Comparison of ENCODE assay signal across 8 cellular contexts in genomic region chr16:84738255-84739038, GRCh38. TPM values are rescaled to one million over a fixed set of nuclear protein-coding genes. Genes with fewer than 3 reads are reported as not detected.
DNase-seq lines count a peak whose midpoint lies in the region; ATAC-seq and TF ChIP-seq lines count a peak whose summit lies in the region.

No MANE protein-coding gene starts in this region.

- POLR2A ChIA-PET in activated CD8-positive, alpha-beta T cell treated with anti-CD3 and anti-CD28 coated beads for 36 hours (lab: Charles Lee): interaction anchor here (0.7 to 0.8 kb wide), 2 partner anchors 14 to 38 kb away, joined by 4 read pairs; no protein-coding TSS in a partner anchor

- H2AFZ ChIP-seq in ACC112 (ENCODE audit: low read length, unreplicated experiment): no peak overlapping the region

- no peak overlapping the region for H3K4me3 Mint-ChIP-seq in activated CD8-positive, alpha-beta T cell treated with anti-CD3 and anti-CD28 coated beads for 36 hours

- peaks cover 40% of the 10 kb centered on the region for H3K36me3 Mint-ChIP-seq in activated CD8-positive, alpha-beta T cell treated with anti-CD3 and anti-CD28 coated beads for 36 hours (ENCODE audit: low read depth)

- intact Hi-C loops in activated CD8-positive, alpha-beta T cell treated with anti-CD3 and anti-CD28 coated beads for 36 hours (cut with micrococcal nuclease): no loop called here

- 0 out of 2 replicates have a peak overlapping the region, but pooled peaks have one; percentile 11 for H3K27ac ChIP-seq in ACC112 (ENCODE audit: low read depth, low read length)

- peak; percentile 88 for TF ChIP-seq CTCF in GM13977 (IDR thresholded peaks at IDR 0.05; ENCODE audit: extremely low read depth, insufficient read depth, missing control alignments)
- peak; percentile 94 for TF ChIP-seq CTCF in activated CD8-positive, alpha-beta T cell treated with anti-CD3 and anti-CD28 coated beads for 36 hours (IDR thresholded peaks at IDR 0.05)

- no peaks in the 10 kb centered on the region for H3K27me3 ChIP-seq in ACC112 (ENCODE audit: insufficient read depth, low read length)

- CTCF ChIA-PET in activated CD8-positive, alpha-beta T cell treated with anti-CD3 and anti-CD28 coated beads for 36 hours (lab: Charles Lee): interaction anchor here (0.7 to 9.3 kb wide), 58 partner anchors 8 to 462 kb away, joined by 3 to 151 read pairs (median 5); partner anchors contain the start of gene CRISPLD2

- no peaks in the 10 kb centered on the region for H3K9me3 Mint-ChIP-seq in activated CD8-positive, alpha-beta T cell treated with anti-CD3 and anti-CD28 coated beads for 36 hours

- H3K4me1 ChIP-seq in ACC112 (ENCODE audit: control insufficient read depth, insufficient read depth, low read length, unreplicated experiment): peaks cover 39% of the 10 kb centered on the region

- H3K79me2 ChIP-seq in ACC112 (ENCODE audit: control insufficient read depth, insufficient read depth, low read length, unreplicated experiment): peaks cover 79% of the 10 kb centered on the region

- H3K4me1 Mint-ChIP-seq in activated CD8-positive, alpha-beta T cell treated with anti-CD3 and anti-CD28 coated beads for 36 hours (ENCODE audit: low read depth): peaks cover 60% of the 10 kb centered on the region

- H3K27ac Mint-ChIP-seq in activated CD8-positive, alpha-beta T cell treated with anti-CD3 and anti-CD28 coated beads for 36 hours: peak overlapping the region; percentile 13

- H3K36me3 ChIP-seq in ACC112 (ENCODE audit: insufficient read depth, low read length): peaks cover 10% of the 10 kb centered on the region

- ATAC-seq in HG03159 (IDR thresholded peaks at IDR 0.05; ENCODE audit: unreplicated experiment): peak; percentile 64
- ATAC-seq in activated CD8-positive, alpha-beta T cell treated with anti-CD3 and anti-CD28 coated beads for 36 hours: peak; percentile 85

- H3K4me3 ChIP-seq in ACC112 (ENCODE audit: low read depth, low read length): no peak overlapping the region

- peak; percentile 70 for DNase-seq in GM13977 (ENCODE audit: low spot score)
- DNase-seq in NCI-H82 (lab: John Stamatoyannopoulos, UW): peak; percentile 82
- DNase-seq in activated CD8-positive, alpha-beta T cell treated with anti-CD3 and anti-CD28 coated beads for 36 hours: peak; percentile 89
- peak; percentile 56 for DNase-seq in effector CD8-positive, alpha-beta T cell (lab: John Stamatoyannopoulos, UW)
- DNase-seq in medulla oblongata (ENCODE audit: extremely low spot score): peak; percentile 90
- peak; percentile 35 to 51 for DNase-seq in stimulated activated CD8-positive, alpha-beta memory T cell treated with anti-CD3 and anti-CD28 coated beads, Interleukin-15, amount 100 ng/mL, for 4 hours (ENCODE audit: low read depth in 2 of 2)

- no peaks in the 10 kb centered on the region for H3K27me3 Mint-ChIP-seq in activated CD8-positive, alpha-beta T cell treated with anti-CD3 and anti-CD28 coated beads for 36 hours

- in situ Hi-C loops in GM13977 (cut with MboI; ENCODE audit: low pct_unique_long_range_greater_than_20kb, low sequenced_read_pairs, unreplicated experiment): no loop called here

RNA-seq across cellular contexts. Expression of gene USP10, which starts 38.6 kb away (rescaled TPM):
- total RNA-seq in activated CD8-positive, alpha-beta T cell treated with anti-CD3 and anti-CD28 coated beads for 36 hours: 100 to 1,000 TPM; 116 TPM
